ENCODE assay signal across 19 cellular contexts in genomic region chr6:130965657-130966056, GRCh38.
DNase-seq lines count a peak whose midpoint lies in the region; FAIRE-seq and TF ChIP-seq lines count a peak whose summit lies in the region.
"Had no signal": no experiment of that assay in that cellular context is flagged by ENCODE, and none has a peak within 500 bp of the region (broad histone marks: within the 10 kb centered on the region; RNA-seq: fewer than 3 reads in every experiment).

No MANE protein-coding gene starts in this region.

- H3K4me3 ChIP-seq in endothelial cell of umbilical vein (replicated peaks in 1 of 3; ENCODE audit: insufficient read depth in 1 of 3, low read depth in 1 of 3, low read length in 3 of 3) = no peak overlapping the region
- H3K4me3 ChIP-seq: GM23338, skin epidermis, testis had no signal

- H3K9me3 ChIP-seq in endothelial cell of umbilical vein (replicated peaks; ENCODE audit: control insufficient read depth, insufficient read depth, low read length) = no peaks in the 10 kb centered on the region
- H3K9me3 ChIP-seq: BE2C, testis had no signal

- H3K79me2 ChIP-seq in endothelial cell of umbilical vein (ENCODE audit: control insufficient read depth, insufficient read depth, low read length) = peaks cover 65% of the 10 kb centered on the region

- POLR2A ChIA-PET in endothelial cell of umbilical vein (lab: Charles Lee) = no interaction called here

- no peak overlapping the region for H3K27ac Mint-ChIP-seq in activated T-helper 1 cell treated with anti-CD3 and anti-CD28 coated beads, Interleukin-12 subunit alpha, Interleukin-12 subunit beta, Interleukin-2, Interleukin-4 antibody, amounts not matched to agents 30 ng/mL and 10 ng/mL and 1 ng/mL, durations not matched to agents 14 hours and 24 hours and 36 hours

- H3K9me1 ChIP-seq in endothelial cell of umbilical vein (replicated peaks; ENCODE audit: control insufficient read depth, extremely low read depth, insufficient read depth, low read length) = no peaks in the 10 kb centered on the region

- no peak overlapping the region for H3K4me3 Mint-ChIP-seq in activated T-helper 1 cell treated with anti-CD3 and anti-CD28 coated beads, Interleukin-12 subunit alpha, Interleukin-12 subunit beta, Interleukin-2, Interleukin-4 antibody, amounts not matched to agents 30 ng/mL and 10 ng/mL and 1 ng/mL, durations not matched to agents 14 hours and 24 hours and 36 hours
- H3K4me3 Mint-ChIP-seq: GM23338 had no signal

- FAIRE-seq in endothelial cell of umbilical vein (lab: Jason Lieb, UNC) = no peak
- FAIRE-seq: bronchial epithelial cell had no signal

- H3K36me3 Mint-ChIP-seq in activated T-helper 1 cell treated with anti-CD3 and anti-CD28 coated beads, Interleukin-12 subunit alpha, Interleukin-12 subunit beta, Interleukin-2, Interleukin-4 antibody, amounts not matched to agents 30 ng/mL and 10 ng/mL and 1 ng/mL, durations not matched to agents 14 hours and 24 hours and 36 hours (ENCODE audit: low read depth) = no peaks in the 10 kb centered on the region

- H3K4me1 ChIP-seq in endothelial cell of umbilical vein (ENCODE audit: control insufficient read depth, extremely low read depth, insufficient read depth, low read length) = peaks cover 20% of the 10 kb centered on the region
- H3K4me1 ChIP-seq: BE2C had no signal

- no peaks in the 10 kb centered on the region for H3K36me3 ChIP-seq in endothelial cell of umbilical vein (ENCODE audit: control insufficient read depth in 2 of 2, extremely low read depth in 1 of 2, insufficient read depth in 2 of 2, low read length in 2 of 2)
- H3K36me3 ChIP-seq: BE2C had no signal

- BruUV-seq in endothelial cell of umbilical vein (replicated peaks; lab: Mats Ljungman, UMichigan) = no TSS peak

- H3K4me1 Mint-ChIP-seq in activated T-helper 1 cell treated with anti-CD3 and anti-CD28 coated beads, Interleukin-12 subunit alpha, Interleukin-12 subunit beta, Interleukin-2, Interleukin-4 antibody, amounts not matched to agents 30 ng/mL and 10 ng/mL and 1 ng/mL, durations not matched to agents 14 hours and 24 hours and 36 hours (ENCODE audit: low read depth) = no peaks in the 10 kb centered on the region

- CTCF ChIA-PET in endothelial cell of umbilical vein (lab: Charles Lee) = interaction anchor here (1.0 kb wide), 1 partner anchor 151 kb away, joined by 3 read pairs; no protein-coding TSS in a partner anchor

- H3K27ac ChIP-seq in endothelial cell of umbilical vein (ENCODE audit: insufficient read depth, low read depth, low read length) = no peak overlapping the region
- H3K27ac ChIP-seq: skin epidermis, testis had no signal

- peak; percentile 78 for DNase-seq in AG20443 (ENCODE audit: low spot score)
- DNase-seq in HS-5 (ENCODE audit: low read depth) = peak; percentile 32
- DNase-seq in endothelial cell of umbilical vein (ENCODE audit: low read depth, low spot score) = no peak
- DNase-seq in myocyte (ENCODE audit: low read depth) = peak; percentile 55
- no peak for DNase-seq in stimulated activated CD4-positive, alpha-beta T cell treated with anti-CD3 and anti-CD28 coated beads, Interleukin-4, amount 100 ng/mL, for 1 hour
- DNase-seq in activated T-helper 1 cell treated with anti-CD3 and anti-CD28 coated beads, Interleukin-12 subunit alpha, Interleukin-12 subunit beta, Interleukin-2, Interleukin-4 antibody, amounts not matched to agents 30 ng/mL and 10 ng/mL and 1 ng/mL, durations not matched to agents 14 hours and 24 hours and 36 hours (ENCODE audit: low spot score) = no peak
- no peak for DNase-seq in GDM1 (lab: John Stamatoyannopoulos, UW)
- no peak for DNase-seq in Kasumi-1 (lab: John Stamatoyannopoulos, UW)
- DNase-seq: activated CD4-positive, alpha-beta T cell treated with anti-CD3 and anti-CD28 coated beads, Interleukin-2, amount 50 U/mL, for 1 hour; activated naive CD4-positive, alpha-beta T cell treated with anti-CD3 and anti-CD28 coated beads, Interleukin-2, amount 50 U/mL, for 16 hours; activated T-cell treated with anti-CD3 and anti-CD28 coated beads for 4 hours; BE2C; NCI-H82; stimulated activated CD4-positive, alpha-beta T cell treated with anti-CD3 and anti-CD28 coated beads, Interleukin-4, amount 100 ng/mL, for 4 hours; stimulated activated CD8-positive, alpha-beta memory T cell treated with anti-CD3 and anti-CD28 coated beads, Interleukin-4, amount 100 ng/mL, for 48 hours; testis had no signal

- TF ChIP-seq CTCF in endothelial cell of umbilical vein (IDR thresholded peaks at IDR 0.05; ENCODE audit: extremely low read depth in 1 of 2, insufficient read depth in 1 of 2, low read depth in 1 of 2, low read length in 2 of 2) = no peak

- peak overlapping the region; percentile 26 for H3K4me2 ChIP-seq in endothelial cell of umbilical vein (ENCODE audit: insufficient read depth, low read length)
- H3K4me2 ChIP-seq: GM23338 had no signal

- intact Hi-C loops in endothelial cell of umbilical vein (cut with micrococcal nuclease) = loop anchor here (2.0 kb wide), 1 partner anchor 47 kb away; no protein-coding TSS in a partner anchor
- intact Hi-C loops in activated T-helper 1 cell treated with anti-CD3 and anti-CD28 coated beads, Interleukin-12 subunit alpha, Interleukin-12 subunit beta, Interleukin-2, Interleukin-4 antibody, amounts not matched to agents 30 ng/mL and 10 ng/mL and 1 ng/mL, durations not matched to agents 14 hours and 24 hours and 36 hours (cut with micrococcal nuclease) = no loop called here

- no peak overlapping the region for H2AFZ ChIP-seq in endothelial cell of umbilical vein (ENCODE audit: low read depth, low read length)
- H2AFZ ChIP-seq: GM23338 had no signal

- no peak for TF ChIP-seq POLR2A in endothelial cell of umbilical vein (IDR thresholded peaks at IDR 0.05; ENCODE audit: low read depth, low read length)

- dilution Hi-C loops in endothelial cell of umbilical vein (cut with MboI; ENCODE audit: extremely low pct_ligation_motif_present, low sequenced_read_pairs) = no loop called here

- no peaks in the 10 kb centered on the region for H3K27me3 Mint-ChIP-seq in activated T-helper 1 cell treated with anti-CD3 and anti-CD28 coated beads, Interleukin-12 subunit alpha, Interleukin-12 subunit beta, Interleukin-2, Interleukin-4 antibody, amounts not matched to agents 30 ng/mL and 10 ng/mL and 1 ng/mL, durations not matched to agents 14 hours and 24 hours and 36 hours (ENCODE audit: insufficient read depth)

- no peaks in the 10 kb centered on the region for H3K27me3 ChIP-seq in endothelial cell of umbilical vein (ENCODE audit: control insufficient read depth in 2 of 2, insufficient read depth in 2 of 2, low read length in 2 of 2)
- H3K27me3 ChIP-seq: BE2C, testis had no signal

- H3K9ac ChIP-seq in endothelial cell of umbilical vein (replicated peaks; ENCODE audit: extremely low read depth, insufficient read depth, low read length) = no peak overlapping the region

- H3K9me3 Mint-ChIP-seq in activated T-helper 1 cell treated with anti-CD3 and anti-CD28 coated beads, Interleukin-12 subunit alpha, Interleukin-12 subunit beta, Interleukin-2, Interleukin-4 antibody, amounts not matched to agents 30 ng/mL and 10 ng/mL and 1 ng/mL, durations not matched to agents 14 hours and 24 hours and 36 hours = no peaks in the 10 kb centered on the region
- H3K9me3 Mint-ChIP-seq: GM23338 had no signal

- no peaks in the 10 kb centered on the region for H4K20me1 ChIP-seq in endothelial cell of umbilical vein (replicated peaks; ENCODE audit: control insufficient read depth, extremely low read depth, insufficient read depth, low read length)

TF ChIP-seq in endothelial cell of umbilical vein, 7 proteins besides CTCF, POLR2A, EP300 and RAD21:
- TF ChIP-seq FOS (IDR thresholded peaks at IDR 0.05; ENCODE audit: borderline replicate concordance, insufficient read depth, low read length) (no peak), POLR2AphosphoS5 (IDR thresholded peaks at IDR 0.05; ENCODE audit: insufficient read depth, low read depth, low read length) (no peak), EZH2 (IDR thresholded peaks at IDR 0.05; ENCODE audit: borderline replicate concordance, low read depth, low read length, severe bottlenecking) (no peak), MYC (IDR thresholded peaks at IDR 0.05; ENCODE audit: low read depth, low read length) (no peak), GATA2 (IDR thresholded peaks at IDR 0.05; ENCODE audit: insufficient read depth, insufficient read length, low read depth, low read length) (no peak), MAX (IDR thresholded peaks at IDR 0.05; ENCODE audit: insufficient read depth, insufficient read length) (no peak), JUN (IDR thresholded peaks at IDR 0.05; ENCODE audit: borderline replicate concordance, insufficient read depth, insufficient read length, low read depth) (no peak)

Comparison
In these comparisons a context has a peak if more than half of its experiments do, and no peak if none do; other contexts are left out.
1. DNase-seq: peak in AG20443 (single experiment), HS-5 (single experiment) and myocyte (single experiment); none in endothelial cell of umbilical vein (single experiment), stimulated activated CD4-positive, alpha-beta T cell treated with anti-CD3 and anti-CD28 coated beads, Interleukin-4, amount 100 ng/mL, for 1 hour (single experiment), activated T-helper 1 cell treated with anti-CD3 and anti-CD28 coated beads, Interleukin-12 subunit alpha, Interleukin-12 subunit beta, Interleukin-2, Interleukin-4 antibody, amounts not matched to agents 30 ng/mL and 10 ng/mL and 1 ng/mL, durations not matched to agents 14 hours and 24 hours and 36 hours (single experiment), GDM1 (single experiment) and Kasumi-1 (0 of 2).